ENCODE assay signal across 8 cellular contexts in genomic region chr1:114509596-114510234, GRCh38. TPM values are rescaled to one million over a fixed set of nuclear protein-coding genes. Genes with fewer than 3 reads are reported as not detected.
DNase-seq lines count a peak whose midpoint lies in the region; TF ChIP-seq lines count a peak whose summit lies in the region.

No MANE protein-coding gene starts in this region.

- no peaks in the 10 kb centered on the region for H3K27me3 ChIP-seq in esophagus (ENCODE audit: control insufficient read depth in 1 of 2, insufficient read depth in 2 of 2, low read length in 2 of 2)

- H3K36me3 Mint-ChIP-seq in progenitor cell of endocrine pancreas (ENCODE audit: insufficient read depth) = peaks cover 3% of the 10 kb centered on the region

- H3K27ac Mint-ChIP-seq in progenitor cell of endocrine pancreas = peak overlapping the region; percentile 86

- H3K27ac ChIP-seq in esophagus (ENCODE audit: low read depth in 2 of 2, low read length in 1 of 2) = no peak overlapping the region

- H3K4me1 Mint-ChIP-seq in progenitor cell of endocrine pancreas (ENCODE audit: low read depth) = peaks cover 48% of the 10 kb centered on the region

- H3K4me1 ChIP-seq in esophagus (ENCODE audit: control insufficient read depth in 2 of 2, insufficient read depth in 2 of 2, low read length in 1 of 2) = peaks cover 0 to 2% of the 10 kb centered on the region in 2 donors

- H3K4me3 ChIP-seq in GM12875 (ENCODE audit: low read depth, low read length) = peak overlapping the region; percentile 97
- peak overlapping the region; percentile 83 to 89 for H3K4me3 ChIP-seq in esophagus (ENCODE audit: low read depth in 1 of 2, low read length in 2 of 2)

- DNase-seq in OCI-M1 (lab: John Stamatoyannopoulos, UW) (peak; percentile 39), progenitor cell of endocrine pancreas (ENCODE audit: low spot score, unreplicated experiment) (no peak), occipital lobe (lab: John Stamatoyannopoulos, UW) (no peak), CD1c-positive myeloid dendritic cell (ENCODE audit: extremely low spot score) (no peak), NCI-H524 treated with DMSO at 0.1 percent for 48 hours (lab: John Stamatoyannopoulos, UW) (no peak), dedifferentiated amniotic fluid mesenchymal stem cell (ENCODE audit: extremely low spot score) (no peak)

- WGBS in esophagus, 2 donors = 3% methylated on average over 8 of the region's 8 CpGs

- no peaks in the 10 kb centered on the region for H3K36me3 ChIP-seq in esophagus (ENCODE audit: control insufficient read depth in 2 of 2, insufficient read depth in 2 of 2, low read length in 1 of 2)

- H3K4me3 Mint-ChIP-seq in progenitor cell of endocrine pancreas (ENCODE audit: low read depth) = peak overlapping the region; percentile 92

- no peaks in the 10 kb centered on the region for H3K9me3 Mint-ChIP-seq in progenitor cell of endocrine pancreas (ENCODE audit: low read depth)

- peaks cover 7% of the 10 kb centered on the region for H3K27me3 Mint-ChIP-seq in progenitor cell of endocrine pancreas

- H3K9me3 ChIP-seq in esophagus (ENCODE audit: control insufficient read depth in 2 of 2, insufficient read depth in 1 of 2, low read depth in 1 of 2, low read length in 1 of 2) = no peaks in the 10 kb centered on the region

- TF ChIP-seq CTCF in GM12875 (IDR thresholded peaks at IDR 0.05; ENCODE audit: borderline replicate concordance, insufficient read depth, low read depth, low read length) (no peak), progenitor cell of endocrine pancreas (IDR thresholded peaks at IDR 0.05; ENCODE audit: unreplicated experiment) (no peak)

RNA-seq across cellular contexts. Expression of gene TRIM33, which starts 1.3 kb away (rescaled TPM):
- polyA plus RNA-seq in esophagus = 10 to 100 TPM in 1 of 2 donors, 1 to 10 TPM in 1; 7.1 to 10.2 TPM
- total RNA-seq in progenitor cell of endocrine pancreas = 66.5 and 68.7 TPM in 2 replicates
- 85.6 TPM for total RNA-seq in occipital lobe
